19 cellular contexts compared by ENCODE assay signal in genomic region chr5:122192477-122192876, GRCh38.
DNase-seq lines count a peak whose midpoint lies in the region; ATAC-seq and TF ChIP-seq lines count a peak whose summit lies in the region.
"Had no signal": no experiment of that assay in that cellular context is flagged by ENCODE, and none has a peak within 500 bp of the region (broad histone marks: within the 10 kb centered on the region; RNA-seq: fewer than 3 reads in every experiment).

No MANE protein-coding gene starts in this region.

- no peak overlapping the region for H3K27ac ChIP-seq in coronary artery
- H3K27ac ChIP-seq: ascending aorta, pancreas, RWPE1 had no signal

- ATAC-seq in GM18909 (IDR thresholded peaks at IDR 0.05; ENCODE audit: poor library complexity, unreplicated experiment) (peak; percentile 13), HG02885 (IDR thresholded peaks at IDR 0.05; ENCODE audit: poor library complexity, unreplicated experiment) (peak; percentile 8), HG02973 (IDR thresholded peaks at IDR 0.05; ENCODE audit: unreplicated experiment) (no peak)
- ATAC-seq: T-cell had no signal

- no peak overlapping the region for H3K4me3 ChIP-seq in coronary artery
- H3K4me3 ChIP-seq: ascending aorta, pancreas had no signal

- no peak for TF ChIP-seq CTCF in coronary artery (IDR thresholded peaks at IDR 0.05)

- peak; percentile 29 for DNase-seq in NCI-H69 (lab: John Stamatoyannopoulos, UW)
- peak; percentile 15 for DNase-seq in retina
- no peak for DNase-seq in GDM1 (lab: John Stamatoyannopoulos, UW)
- DNase-seq in coronary artery (ENCODE audit: low spot score) = no peak
- no peak for DNase-seq in activated CD4-positive, alpha-beta T cell treated with anti-CD3 and anti-CD28 coated beads for 4 hours
- DNase-seq: activated gamma-delta T cell; activated naive CD8-positive, alpha-beta T cell treated with anti-CD3 and anti-CD28 coated beads, Interleukin-2, amount 10 ng/mL, durations not matched to agents 7 days and 5 days; activated T-cell treated with anti-CD3 and anti-CD28 coated beads, Interleukin-2, amount 50 U/mL, for 24 hours; cortex of kidney; effector memory CD4-positive, alpha-beta T cell; NCI-H524 treated with DMSO at 0.1 percent for 48 hours; stimulated activated naive CD8-positive, alpha-beta T cell treated with anti-CD3 and anti-CD28 coated beads, Interleukin-15, Interleukin-2, amounts not matched to agents 100 U/mL and 50 U/mL, for 24 hours; T-cell had no signal

Comparison
In these comparisons a context has a peak if more than half of its experiments do, and no peak if none do; other contexts are left out.
1. DNase-seq: peak in NCI-H69 (single experiment) and retina (single experiment); none in GDM1 (single experiment), coronary artery (single experiment) and activated CD4-positive, alpha-beta T cell treated with anti-CD3 and anti-CD28 coated beads for 4 hours (0 of 2).